In genomic region chr11:61472282-61472681, GRCh38 we compare ENCODE assay signal across 12 cellular contexts. TPM values are rescaled to one million over a fixed set of nuclear protein-coding genes. Genes with fewer than 3 reads are reported as not detected.
DNase-seq lines count a peak whose midpoint lies in the region; ATAC-seq and TF ChIP-seq lines count a peak whose summit lies in the region.
"Had no signal": no experiment of that assay in that cellular context is flagged by ENCODE, and none has a peak within 500 bp of the region (broad histone marks: within the 10 kb centered on the region; RNA-seq: fewer than 3 reads in every experiment).

No MANE protein-coding gene starts in this region.

- intact Hi-C loops in ascending aorta (cut with DNase I): loop anchor here (2.0 kb wide), 1 partner anchor 25 kb away; no protein-coding TSS in a partner anchor
- intact Hi-C loops in posterior vena cava (cut with DNase I): loop anchor here in 1 of 2 donors (10.0 kb wide), 1 partner anchor 163 kb away; no protein-coding TSS in a partner anchor
- intact Hi-C loops in uterus (cut with DNase I; ENCODE audit: low total_unique reads): no loop called here

- peaks cover 0 to 12% of the 10 kb centered on the region in 2 donors for H3K4me1 ChIP-seq in ascending aorta
- no peaks in the 10 kb centered on the region for H3K4me1 ChIP-seq in uterus

- peaks cover 0 to 11% of the 10 kb centered on the region in 2 donors for H3K36me3 ChIP-seq in ascending aorta
- H3K36me3 ChIP-seq in uterus: no peaks in the 10 kb centered on the region

- H3K4me3 ChIP-seq in ascending aorta (no peak overlapping the region), fibroblast of villous mesenchyme (ENCODE audit: low read depth, low read length) (no peak overlapping the region), uterus (no peak overlapping the region)

- no peak for ATAC-seq in HG03521 (IDR thresholded peaks at IDR 0.05; ENCODE audit: unreplicated experiment)

- no peak for TF ChIP-seq CTCF in ascending aorta (IDR thresholded peaks at IDR 0.05)
- no peak for TF ChIP-seq CTCF in fibroblast of villous mesenchyme (IDR thresholded peaks at IDR 0.05; ENCODE audit: insufficient read depth, low read depth, low read length)
- no peak for TF ChIP-seq CTCF in uterus (IDR thresholded peaks at IDR 0.05)

- H3K27me3 ChIP-seq in ascending aorta: no peaks in the 10 kb centered on the region
- no peaks in the 10 kb centered on the region for H3K27me3 ChIP-seq in uterus

- TF ChIP-seq POLR2A in uterus (IDR thresholded peaks at IDR 0.05): no peak

- H3K9me3 ChIP-seq in ascending aorta (no peaks in the 10 kb centered on the region), uterus (no peaks in the 10 kb centered on the region)

- peak overlapping the region; percentile 78 to 87 for H3K27ac ChIP-seq in ascending aorta
- H3K27ac ChIP-seq in uterus: peak overlapping the region; percentile 69 to 71

- DNase-seq in ascending aorta (ENCODE audit: low spot score in 2 of 2) (peak; percentile 38 to 94), fibroblast of villous mesenchyme (ENCODE audit: low read depth) (peak; percentile 20), posterior vena cava (ENCODE audit: low spot score) (peak; percentile 93), uterus (peak; percentile 50 to 60), EL (no peak), NCI-H1930 (lab: John Stamatoyannopoulos, UW) (no peak)
- DNase-seq: COR-L47; islet precursor cell; Karpas-422; NCI-H2171 treated with DMSO at 0.1 percent for 48 hours; stimulated activated naive CD4-positive, alpha-beta T cell had no signal

RNA-seq across cellular contexts. Expression of gene LRRC10B, which starts 36.3 kb away (rescaled TPM):
- total RNA-seq in ascending aorta (0.85 TPM), fibroblast of villous mesenchyme (not detected in 2 replicates), posterior vena cava (1 to 10 TPM; 1.5 to 1.6 TPM), uterus (10 to 100 TPM in 1 of 4 donors, 1 to 10 TPM in 2, under 1 TPM in 1; 0.59 to 39.7 (median 3.1) TPM)

RNA-seq across cellular contexts. Expression of gene SDHAF2, which starts 42.4 kb away (rescaled TPM):
- total RNA-seq in ascending aorta (13.6 TPM), fibroblast of villous mesenchyme (36.4 and 37.6 TPM in 2 replicates), posterior vena cava (10 to 100 TPM; 23.4 to 24.9 TPM), uterus (10 to 100 TPM in 2 of 4 donors, 1 to 10 TPM in 2; 2.8 to 43.9 (median 16.1) TPM)

RNA-seq across cellular contexts. Expression of gene CPSF7, which starts 42.5 kb away (rescaled TPM):
- total RNA-seq in ascending aorta (22.9 TPM), fibroblast of villous mesenchyme (28.3 and 33.2 TPM in 2 replicates), posterior vena cava (10 to 100 TPM; 51.5 to 52.0 TPM), uterus (100 to 1,000 TPM in 1 of 4 donors, 10 to 100 TPM in 3; 30.0 to 122 (median 56.5) TPM)

Comparison
In these comparisons a context has a peak if more than half of its experiments do, and no peak if none do; other contexts are left out.
1. DNase-seq: peak in ascending aorta (2 of 2), fibroblast of villous mesenchyme (single experiment), posterior vena cava (single experiment) and uterus (2 of 2); none in EL (single experiment) and NCI-H1930 (0 of 2).